24 cellular contexts compared by ENCODE assay signal in genomic region chr10:23106508-23106907, GRCh38. TPM values are rescaled to one million over a fixed set of nuclear protein-coding genes. Genes with fewer than 3 reads are reported as not detected.
DNase-seq lines count a peak whose midpoint lies in the region; FAIRE-seq and TF ChIP-seq lines count a peak whose summit lies in the region.
"Had no signal": no experiment of that assay in that cellular context is flagged by ENCODE, and none has a peak within 500 bp of the region (broad histone marks: within the 10 kb centered on the region; RNA-seq: fewer than 3 reads in every experiment).

No MANE protein-coding gene starts in this region.

- CTCF ChIA-PET in H1 (lab: Charles Lee; ENCODE audit: partially characterized antibody) = interaction anchor here (1.0 to 1.3 kb wide), 2 partner anchors 10 kb away, joined by 3 read pairs; no protein-coding TSS in a partner anchor

- H2BK120ac ChIP-seq in H1 (replicated peaks; ENCODE audit: low read depth, low read length) = no peak overlapping the region

- H3K9ac ChIP-seq in H1 (replicated peaks in 1 of 4; ENCODE audit: extremely low read depth in 1 of 4, low read depth in 3 of 4, low read length in 3 of 4) = no peak overlapping the region
- H3K9ac ChIP-seq: BLaER1 treated with 17β-estradiol and CSF1 and Interleukin-3, amounts not matched to agents 10 nM and 100 nM had no signal

- POLR2A ChIA-PET in H1 (lab: Charles Lee; ENCODE audit: partially characterized antibody) = no interaction called here

- H3K4me3 ChIP-seq in H1 (ENCODE audit: extremely low read depth in 1 of 4, insufficient read depth in 2 of 4, low read depth in 3 of 4, low read length in 4 of 4) = no peak overlapping the region
- H3K4me3 ChIP-seq: BLaER1 treated with 17β-estradiol and CSF1 and Interleukin-3, amounts not matched to agents 10 nM and 100 nM; psoas muscle; tibial artery had no signal

- H3K4ac ChIP-seq in H1 (replicated peaks; ENCODE audit: insufficient read length, low read depth, low read length) = no peak overlapping the region

- no peak overlapping the region for H3K4me2 ChIP-seq in H1 (ENCODE audit: insufficient read depth in 1 of 2, low read depth in 2 of 2, low read length in 2 of 2)
- H3K4me2 ChIP-seq: BLaER1 treated with 17β-estradiol and CSF1 and Interleukin-3, amounts not matched to agents 10 nM and 100 nM had no signal

- no peak for TF ChIP-seq POLR2A in H1 (IDR thresholded peaks at IDR 0.05; ENCODE audit: control extremely low read depth in 1 of 2, low read depth in 2 of 2, low read length in 2 of 2)

- no peaks in the 10 kb centered on the region for H3K9me3 ChIP-seq in H1 (ENCODE audit: insufficient read depth in 2 of 2, low read depth in 1 of 2, low read length in 1 of 2)
- H3K9me3 ChIP-seq: Caco-2, neutrophil, psoas muscle, tibial artery had no signal

- H3K56ac ChIP-seq in H1 (replicated peaks; ENCODE audit: insufficient read length, low read depth, low read length) = no peak overlapping the region

- H3K23ac ChIP-seq in H1 (ENCODE audit: insufficient read length) = no peak overlapping the region

- H3K23me2 ChIP-seq in H1 (ENCODE audit: low read depth, low read length) = no peaks in the 10 kb centered on the region; the same call in 1 of the 2 replicates

- H3K4me1 ChIP-seq in H1 (replicated peaks in 1 of 4; ENCODE audit: control insufficient read depth in 3 of 4, insufficient read depth in 4 of 4, low read length in 3 of 4) = peaks cover 0 to 2% (median 0%) of the 10 kb centered on the region in 4 experiments; a peak in 1 of 7 replicates
- H3K4me1 ChIP-seq: Caco-2, tibial artery had no signal

- no peak overlapping the region for H3K14ac ChIP-seq in H1 (ENCODE audit: insufficient read length)

- H3K36me3 ChIP-seq in H1 (ENCODE audit: control insufficient read depth in 2 of 4, insufficient read depth in 4 of 4, low read length in 3 of 4) = no peaks in the 10 kb centered on the region

- no peak overlapping the region for H2AFZ ChIP-seq in H1 (ENCODE audit: low read length)

- no peak overlapping the region for H2BK15ac ChIP-seq in H1 (ENCODE audit: low read length)

- TF ChIP-seq RAD21 in H1 (IDR thresholded peaks at IDR 0.05 in 1 of 2, conservative IDR thresholded peaks at IDR 0.05 in 1 of 2; ENCODE audit: low read depth in 2 of 2, low read length in 2 of 2) = no peak

- H3K27me3 ChIP-seq in H1 (replicated peaks in 1 of 4; ENCODE audit: control insufficient read depth in 3 of 4, extremely low read depth in 1 of 4, insufficient read depth in 3 of 4, low read length in 3 of 4) = no peaks in the 10 kb centered on the region
- H3K27me3 ChIP-seq: BLaER1 treated with 17β-estradiol and CSF1 and Interleukin-3, amounts not matched to agents 10 nM and 100 nM; neutrophil; tibial artery had no signal

- no peak overlapping the region for H4K5ac ChIP-seq in H1 (ENCODE audit: insufficient read length, low read depth, low read length)

- H2AK5ac ChIP-seq in H1 (ENCODE audit: low read depth, low read length) = no peak overlapping the region

- no peak overlapping the region for H4K8ac ChIP-seq in H1 (ENCODE audit: extremely low read depth, insufficient read depth, low read length)

- no peak overlapping the region for H2BK5ac ChIP-seq in H1 (ENCODE audit: low read depth, low read length)

- no peak overlapping the region for H3K27ac ChIP-seq in H1 (ENCODE audit: low read depth, low read length)
- H3K27ac ChIP-seq: BLaER1 treated with 17β-estradiol and CSF1 and Interleukin-3, amounts not matched to agents 10 nM and 100 nM; neutrophil; psoas muscle; tibial artery had no signal

- H2BK12ac ChIP-seq in H1 (ENCODE audit: low read depth, low read length) = no peak overlapping the region

- H4K20me1 ChIP-seq in H1 (replicated peaks in 1 of 2; ENCODE audit: control insufficient read depth in 1 of 2, insufficient read depth in 2 of 2, low read length in 2 of 2) = no peaks in the 10 kb centered on the region
- H4K20me1 ChIP-seq: BLaER1 treated with 17β-estradiol and CSF1 and Interleukin-3, amounts not matched to agents 10 nM and 100 nM had no signal

- TF ChIP-seq CTCF in H1 (IDR thresholded peaks at IDR 0.05; ENCODE audit: control extremely low read depth in 1 of 3, insufficient read depth in 1 of 3, low read depth in 1 of 3, low read length in 3 of 3) = no peak

- no peak overlapping the region for H3K18ac ChIP-seq in H1 (ENCODE audit: extremely low read depth, low read length)

- H3K79me1 ChIP-seq in H1 (ENCODE audit: low read depth, low read length) = no peaks in the 10 kb centered on the region

- no peak for FAIRE-seq in H1 (lab: Jason Lieb, UNC)
- FAIRE-seq: endothelial cell of umbilical vein had no signal

- no peak for TF ChIP-seq EP300 in H1 (IDR thresholded peaks at IDR 0.05; ENCODE audit: borderline replicate concordance in 1 of 2, low read depth in 2 of 2, low read length in 2 of 2)

- no peaks in the 10 kb centered on the region for H3K79me2 ChIP-seq in H1 (ENCODE audit: control insufficient read depth in 1 of 2, insufficient read depth in 2 of 2, low read length in 2 of 2)

- H2BK20ac ChIP-seq in H1 (ENCODE audit: low read length) = no peak overlapping the region

- WGBS in H1 (ENCODE audit: extremely low coverage in 1 of 2, insufficient coverage in 1 of 2, insufficient read length in 1 of 2, insufficient replicate concordance in 2 of 2, low coverage in 1 of 2, low lambda C conversion rate in 2 of 2, missing lambda C conversion rate in 1 of 2), 2 experiments = 80% methylated on average over 4 of the region's 4 CpGs; no CpG with 5 or more reads in 1 of the 2 experiments

- H4K91ac ChIP-seq in H1 (replicated peaks; ENCODE audit: insufficient read length, low read length) = no peak overlapping the region

- peak; percentile 99 for DNase-seq in DMS53 (lab: John Stamatoyannopoulos, UW)
- DNase-seq in NCI-H1436 (lab: John Stamatoyannopoulos, UW) = peak; percentile 66
- DNase-seq in NCI-H345 (lab: John Stamatoyannopoulos, UW) = peak; percentile 81
- peak in 1 of 2 experiments; percentile 49 for DNase-seq in H1 (ENCODE audit: low read depth in 1 of 2, low spot score in 2 of 2)
- no peak for DNase-seq in kidney glomerular epithelial cell (lab: John Stamatoyannopoulos, UW)
- DNase-seq in AG08396 (ENCODE audit: low spot score) = no peak
- DNase-seq in NCI-H1694 treated with DMSO at 0.1 percent for 48 hours (lab: John Stamatoyannopoulos, UW) = no peak
- no peak for DNase-seq in epidermal melanocyte (ENCODE audit: insufficient read length, low spot score)
- DNase-seq: activated CD4-positive, alpha-beta T cell treated with anti-CD3 and anti-CD28 coated beads for 1 hour; activated CD8-positive, alpha-beta T cell treated with anti-CD3 and anti-CD28 coated beads, Interleukin-2, amount 10 ng/mL, durations not matched to agents 7 days and 5 days; activated effector memory CD4-positive, alpha-beta T cell treated with Interleukin-2 at 50 U/mL for 16 hours; activated naive CD8-positive, alpha-beta T cell treated with anti-CD3 and anti-CD28 coated beads for 36 hours; activated T-cell treated with anti-CD3 and anti-CD28 coated beads for 4 hours; EL; NCI-H2081 treated with DMSO at 0.1 percent for 48 hours; PC-3; psoas muscle; Right ventricle myocardium superior; stimulated activated naive CD8-positive, alpha-beta T cell treated with anti-CD3 and anti-CD28 coated beads, Interleukin-15, amount 100 ng/mL, for 72 hours; tibial artery had no signal

TF ChIP-seq in H1, 55 proteins besides CTCF, POLR2A, EP300 and RAD21:
- TF ChIP-seq YY1 (IDR thresholded peaks at IDR 0.05; ENCODE audit: low read depth, low read length) (0 out of 2 replicates have a peak, but pooled peaks have one; percentile 12), SP4 (IDR thresholded peaks at IDR 0.05; ENCODE audit: low read length) (no peak)
TF ChIP-seq in H1: peak in this region for 1.

RNA-seq across cellular contexts. Expression of gene MSRB2, which starts 11.1 kb away (rescaled TPM):
- total RNA-seq in H1 (2021; fragmentation: NEBNext Ultra II Directional; extraction: Animal tissue kit (Norgen Biotek cat#: 25700)) = 9.6 and 11.0 TPM in 2 replicates
- polyA plus RNA-seq in H1 (2011; rRNA removed) = 11.6 and 13.9 TPM in 2 replicates
- 12.1 TPM for polyA plus RNA-seq in H1 (2011; cell fraction: cytosol; rRNA removed)
- 11.7 TPM for polyA plus RNA-seq in H1 (2011; cell fraction: nucleus; rRNA removed)
- polyA plus RNA-seq in H1 (2012, experiment 1 of 2) = 15.3 to 18.6 TPM (median 16.3 TPM) in 4 replicates
- polyA plus RNA-seq in H1 (2012, experiment 2 of 2) = 7.8 TPM
- polyA plus RNA-seq in H1 (2013, experiment 1 of 2) = 6.0 TPM
- polyA plus RNA-seq in H1 (2013, experiment 2 of 2) = 5.0 TPM
- polyA minus RNA-seq in H1 (2011; rRNA and poly(A)+ RNA removed) = 9.6 and 13.4 TPM in 2 replicates
- polyA minus RNA-seq in H1 (2011; cell fraction: cytosol; rRNA and poly(A)+ RNA removed) = 1.6 TPM
- polyA minus RNA-seq in H1 (2011; cell fraction: nucleus; rRNA and poly(A)+ RNA removed) = 5.8 TPM

Comparison
In these comparisons a context has a peak if more than half of its experiments do, and no peak if none do; other contexts are left out.
1. DNase-seq: peak in DMS53 (single experiment), NCI-H1436 (single experiment) and NCI-H345 (single experiment); none in kidney glomerular epithelial cell (single experiment), AG08396 (single experiment), NCI-H1694 treated with DMSO at 0.1 percent for 48 hours (single experiment) and epidermal melanocyte (single experiment).